10 cellular contexts compared by ENCODE assay signal in the genomic region with DNA sequence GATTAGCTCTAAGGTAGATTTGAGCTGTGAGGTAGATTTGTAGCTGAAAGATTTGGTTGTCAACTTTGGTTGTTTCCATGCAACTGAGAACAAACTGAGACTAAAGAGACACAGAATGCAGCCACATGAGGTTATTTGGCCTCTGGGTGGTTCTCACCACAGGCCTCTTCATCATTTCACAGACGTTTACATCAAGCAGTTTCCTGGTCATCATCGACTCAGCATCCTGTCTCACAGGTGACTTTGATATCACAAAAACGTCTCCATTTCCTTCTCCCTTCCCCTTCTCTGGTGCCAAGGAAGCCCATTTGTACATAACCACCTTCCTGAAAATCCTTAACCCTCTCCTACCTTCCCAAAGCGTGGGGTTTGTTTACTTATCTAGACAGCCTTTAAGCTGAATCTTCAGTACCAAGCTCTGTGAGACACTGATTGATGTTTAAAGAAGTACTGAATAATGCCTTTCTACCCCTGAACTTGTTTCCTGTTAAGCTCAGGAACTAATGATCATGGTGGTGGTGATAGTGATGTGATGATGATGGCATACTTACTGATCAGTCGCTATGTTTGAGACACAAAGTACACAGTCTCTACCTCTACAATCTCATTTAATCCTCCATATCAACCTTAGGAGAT.
DNase-seq lines count a peak whose midpoint lies in the region; ATAC-seq and TF ChIP-seq lines count a peak whose summit lies in the region.
"Had no signal": no experiment of that assay in that cellular context is flagged by ENCODE, and none has a peak within 500 bp of the region (broad histone marks: within the 10 kb centered on the region; RNA-seq: fewer than 3 reads in every experiment).

No MANE protein-coding gene starts in this region.

- peaks cover 15% of the 10 kb centered on the region for H3K4me1 Mint-ChIP-seq in activated naive CD8-positive, alpha-beta T cell treated with anti-CD3 and anti-CD28 coated beads for 36 hours

- no peak overlapping the region for H3K4me3 Mint-ChIP-seq in activated naive CD8-positive, alpha-beta T cell treated with anti-CD3 and anti-CD28 coated beads for 36 hours

- no peak for ATAC-seq in HG03342 (IDR thresholded peaks at IDR 0.05; ENCODE audit: unreplicated experiment)
- no peak for ATAC-seq in GM18873 (IDR thresholded peaks at IDR 0.05; ENCODE audit: low FRiP score, unreplicated experiment)

- POLR2A ChIA-PET in AG04450 (lab: Yijun Ruan, JAX): interaction anchor here (0.7 to 2.8 kb wide), 3 partner anchors 17 to 94 kb away, joined by 3 to 32 read pairs (median 6); no protein-coding TSS in a partner anchor

- TF ChIP-seq POLR2A in erythroblast (IDR thresholded peaks at IDR 0.05; ENCODE audit: low read length): no peak

- H3K27me3 ChIP-seq in AG04450 (ENCODE audit: control insufficient read depth, insufficient read depth, low read length) (no peaks in the 10 kb centered on the region), kidney epithelial cell (ENCODE audit: control insufficient read depth, insufficient read depth, low read length) (no peaks in the 10 kb centered on the region)
- H3K27me3 ChIP-seq: Peyer's patch had no signal

- H3K9me3 Mint-ChIP-seq in activated naive CD8-positive, alpha-beta T cell treated with anti-CD3 and anti-CD28 coated beads for 36 hours: no peaks in the 10 kb centered on the region

- no peak for TF ChIP-seq CTCF in AG04450 (IDR thresholded peaks at IDR 0.05; ENCODE audit: low read depth, low read length)
- no peak for TF ChIP-seq CTCF in kidney epithelial cell (IDR thresholded peaks at IDR 0.05; ENCODE audit: insufficient read depth, low read length, poor library complexity, severe bottlenecking)

- no peak for DNase-seq in AG04450 (ENCODE audit: low read depth, low spot score)
- peak; percentile 3 for DNase-seq in Jurkat, Clone E6-1 (ENCODE audit: low read depth, low spot score)
- peak; percentile 14 for DNase-seq in activated naive CD8-positive, alpha-beta T cell treated with anti-CD3 and anti-CD28 coated beads for 36 hours
- peak; percentile 12 for DNase-seq in kidney epithelial cell (ENCODE audit: low read depth)
- no peak for DNase-seq in NCI-H146 treated with DMSO at 0.1 percent for 48 hours (lab: John Stamatoyannopoulos, UW; ENCODE audit: unreplicated experiment)
- DNase-seq in erythroblast (lab: John Stamatoyannopoulos, UW): no peak
- DNase-seq: DND-41 had no signal

- peak overlapping the region; percentile 78 for H3K27ac ChIP-seq in AG04450 (ENCODE audit: low read depth, low read length)

- H3K27ac Mint-ChIP-seq in activated naive CD8-positive, alpha-beta T cell treated with anti-CD3 and anti-CD28 coated beads for 36 hours: no peak overlapping the region

- no peaks in the 10 kb centered on the region for H3K36me3 Mint-ChIP-seq in activated naive CD8-positive, alpha-beta T cell treated with anti-CD3 and anti-CD28 coated beads for 36 hours

- no peaks in the 10 kb centered on the region for H3K27me3 Mint-ChIP-seq in activated naive CD8-positive, alpha-beta T cell treated with anti-CD3 and anti-CD28 coated beads for 36 hours

- H3K36me3 ChIP-seq in kidney epithelial cell (ENCODE audit: control insufficient read depth, insufficient read depth, low read length): no peaks in the 10 kb centered on the region

- CTCF ChIA-PET in AG04450 (lab: Charles Lee): interaction anchor here (0.6 to 1.1 kb wide), 7 partner anchors 8 to 232 kb away, joined by 3 to 9 read pairs (median 3); no protein-coding TSS in a partner anchor

- H3K4me3 ChIP-seq in AG04450 (ENCODE audit: low read depth, low read length) (no peak overlapping the region), kidney epithelial cell (ENCODE audit: low read depth, low read length) (no peak overlapping the region)
- H3K4me3 ChIP-seq in Jurkat, Clone E6-1 (ENCODE audit: low read length): no peak overlapping the region
- H3K4me3 ChIP-seq: Peyer's patch had no signal

- no peaks in the 10 kb centered on the region for H3K9me3 ChIP-seq in AG04450 (ENCODE audit: control insufficient read depth, insufficient read depth, low read length)
- H3K9me3 ChIP-seq: Peyer's patch had no signal

Comparison
In these comparisons a context has a peak if more than half of its experiments do, and no peak if none do; other contexts are left out.
1. DNase-seq: peak in Jurkat, Clone E6-1 (single experiment), activated naive CD8-positive, alpha-beta T cell treated with anti-CD3 and anti-CD28 coated beads for 36 hours (single experiment) and kidney epithelial cell (single experiment); none in AG04450 (single experiment), NCI-H146 treated with DMSO at 0.1 percent for 48 hours (single experiment) and erythroblast (0 of 2).